In genomic region chr1:202488178-202488649, GRCh38 we compare ENCODE assay signal across 8 cellular contexts.
A peak's percentile ranks its signal among the peaks of the same experiment; 100 is the strongest.
DNase-seq lines count a peak whose midpoint lies in the region; ATAC-seq and TF ChIP-seq lines count a peak whose summit lies in the region.
"Not testable (repeated sequence)": the region's sequence is repeated elsewhere in the genome, so short reads cannot be mapped to it uniquely, and the experiment has no call there.

No MANE protein-coding gene starts in this region.

- CTCF ChIA-PET in activated CD4-positive, alpha-beta T cell treated with anti-CD3 and anti-CD28 coated beads for 36 hours (lab: Charles Lee): interaction anchor here (1.2 kb wide), 1 partner anchor 83 kb away, joined by 3 read pairs; no protein-coding TSS in a partner anchor

- H3K4me3 Mint-ChIP-seq in activated CD4-positive, alpha-beta T cell treated with anti-CD3 and anti-CD28 coated beads for 36 hours; stimulated activated naive CD8-positive, alpha-beta T cell treated with anti-CD3 and anti-CD28 coated beads, Interleukin-15, amount 100 ng/mL, for 72 hours: not testable (repeated sequence)

- intact Hi-C loops in activated CD4-positive, alpha-beta T cell treated with anti-CD3 and anti-CD28 coated beads for 36 hours (cut with DNase I, micrococcal nuclease): loop anchor here in 1 of 2 experiments (10.0 kb wide), 1 partner anchor 137 kb away; no protein-coding TSS in a partner anchor

- POLR2A ChIA-PET in activated CD4-positive, alpha-beta T cell treated with anti-CD3 and anti-CD28 coated beads for 36 hours (lab: Charles Lee): not testable (repeated sequence)

- H3K4me3 ChIP-seq in choroid plexus epithelial cell (ENCODE audit: low read depth, low read length): not testable (repeated sequence)

- H3K27ac Mint-ChIP-seq in activated CD4-positive, alpha-beta T cell treated with anti-CD3 and anti-CD28 coated beads for 36 hours; stimulated activated naive CD8-positive, alpha-beta T cell treated with anti-CD3 and anti-CD28 coated beads, Interleukin-15, amount 100 ng/mL, for 72 hours: not testable (repeated sequence)

- not testable (repeated sequence) for TF ChIP-seq CTCF in choroid plexus epithelial cell (conservative IDR thresholded peaks at IDR 0.05; ENCODE audit: low read depth, low read length)

- peaks cover 19% of the 10 kb centered on the region for H3K4me1 Mint-ChIP-seq in activated CD4-positive, alpha-beta T cell treated with anti-CD3 and anti-CD28 coated beads for 36 hours
- H3K4me1 Mint-ChIP-seq in stimulated activated naive CD8-positive, alpha-beta T cell treated with anti-CD3 and anti-CD28 coated beads, Interleukin-15, amount 100 ng/mL, for 72 hours: peaks cover 26% of the 10 kb centered on the region

- H3K27me3 Mint-ChIP-seq in activated CD4-positive, alpha-beta T cell treated with anti-CD3 and anti-CD28 coated beads for 36 hours; stimulated activated naive CD8-positive, alpha-beta T cell treated with anti-CD3 and anti-CD28 coated beads, Interleukin-15, amount 100 ng/mL, for 72 hours: not testable (repeated sequence)

- peak; percentile 89 for DNase-seq in MV-4-11 (lab: John Stamatoyannopoulos, UW)
- peak; percentile 14 for DNase-seq in activated CD4-positive, alpha-beta T cell treated with anti-CD3 and anti-CD28 coated beads for 36 hours
- peak; percentile 51 for DNase-seq in choroid plexus epithelial cell (ENCODE audit: low read depth)
- not testable (repeated sequence) for DNase-seq in stimulated activated naive CD8-positive, alpha-beta T cell treated with anti-CD3 and anti-CD28 coated beads, Interleukin-15, amount 100 ng/mL, for 72 hours

- ATAC-seq in GM18511 (IDR thresholded peaks at IDR 0.05; ENCODE audit: unreplicated experiment): peak; percentile 75
- ATAC-seq in GM19452 (IDR thresholded peaks at IDR 0.05; ENCODE audit: unreplicated experiment): peak; percentile 72
- ATAC-seq in HG02610 (IDR thresholded peaks at IDR 0.05; ENCODE audit: unreplicated experiment): peak; percentile 77
- peak; percentile 54 for ATAC-seq in HG03196 (IDR thresholded peaks at IDR 0.05; ENCODE audit: unreplicated experiment)
- ATAC-seq in activated CD4-positive, alpha-beta T cell treated with anti-CD3 and anti-CD28 coated beads for 36 hours: peak; percentile 83
- peak; percentile 86 for ATAC-seq in stimulated activated naive CD8-positive, alpha-beta T cell treated with anti-CD3 and anti-CD28 coated beads, Interleukin-15, amount 100 ng/mL, for 72 hours

- H3K36me3 Mint-ChIP-seq in activated CD4-positive, alpha-beta T cell treated with anti-CD3 and anti-CD28 coated beads for 36 hours (ENCODE audit: low read depth): peaks cover 28% of the 10 kb centered on the region

- not testable (repeated sequence) for H3K9me3 Mint-ChIP-seq in activated CD4-positive, alpha-beta T cell treated with anti-CD3 and anti-CD28 coated beads for 36 hours (ENCODE audit: low read depth); stimulated activated naive CD8-positive, alpha-beta T cell treated with anti-CD3 and anti-CD28 coated beads, Interleukin-15, amount 100 ng/mL, for 72 hours
